In the genomic region with DNA sequence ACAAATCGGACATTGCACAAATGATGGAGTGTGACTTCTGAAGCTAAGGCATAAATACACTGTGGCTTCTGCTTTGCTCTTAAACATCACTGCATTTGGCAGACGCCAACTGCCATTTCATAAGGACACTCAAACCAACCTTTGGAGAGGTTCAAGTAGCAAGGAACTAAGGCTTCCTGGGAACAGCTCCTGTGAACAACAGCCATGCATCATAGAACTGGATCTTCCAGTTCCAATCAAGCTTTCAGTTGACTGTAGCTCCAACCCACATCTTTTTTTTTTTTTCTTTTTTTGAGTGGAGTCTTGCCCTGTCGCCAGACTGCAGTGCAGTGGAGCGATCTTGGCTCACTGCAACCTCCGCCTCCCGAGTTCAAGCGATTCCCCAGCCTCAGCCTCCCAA, we compare ENCODE assay signal across 23 cellular contexts. TPM values are rescaled to one million over a fixed set of nuclear protein-coding genes. Genes with fewer than 3 reads are reported as not detected.
DNase-seq lines count a peak whose midpoint lies in the region; ATAC-seq and TF ChIP-seq lines count a peak whose summit lies in the region.
"Had no signal": no experiment of that assay in that cellular context is flagged by ENCODE, and none has a peak within 500 bp of the region (broad histone marks: within the 10 kb centered on the region; RNA-seq: fewer than 3 reads in every experiment).

No MANE protein-coding gene starts in this region.

- H3K36me3 Mint-ChIP-seq in immature natural killer cell, result no peaks in the 10 kb centered on the region
- no peaks in the 10 kb centered on the region for H3K36me3 Mint-ChIP-seq in chondrocyte (ENCODE audit: low read depth)

- H3K27ac Mint-ChIP-seq in immature natural killer cell (no peak overlapping the region), chondrocyte (ENCODE audit: unreplicated experiment) (no peak overlapping the region)
- H3K27ac Mint-ChIP-seq: GM23338 had no signal

- H3K27me3 Mint-ChIP-seq in immature natural killer cell (ENCODE audit: low read depth in 3 of 3) (peaks cover 3 to 4% (median 3%) of the 10 kb centered on the region in 3 donors), chondrocyte (ENCODE audit: low read depth) (no peaks in the 10 kb centered on the region)

- H3K36me3 ChIP-seq in right atrium auricular region (no peaks in the 10 kb centered on the region), left lung (no peaks in the 10 kb centered on the region)
- H3K36me3 ChIP-seq: HAP-1, MG63 had no signal

- H3K4me3 ChIP-seq in right atrium auricular region, result no peak overlapping the region
- H3K4me3 ChIP-seq in left lung, result no peak overlapping the region
- H3K4me3 ChIP-seq: GM23338, HAP-1, K562, MG63, SK-N-MC had no signal

- ATAC-seq in left lung, result peak; percentile 76
- ATAC-seq: GM23338, HepG2, K562 had no signal

- H3K4me1 ChIP-seq in right atrium auricular region, result peaks cover 0 to 4% of the 10 kb centered on the region in 2 donors
- no peaks in the 10 kb centered on the region for H3K4me1 ChIP-seq in left lung
- H3K4me1 ChIP-seq: HAP-1 had no signal

- H3K27ac ChIP-seq in right atrium auricular region (no peak overlapping the region), left lung (peak overlapping the region in 1 of 2 donors; percentile 20)
- H3K27ac ChIP-seq: HL-60, RWPE1, SK-N-MC had no signal

- intact Hi-C loops in cardiac septum (cut with DNase I) (loop anchor here (10.0 kb wide), 2 partner anchors 77 to 273 kb away; no protein-coding TSS in a partner anchor), left lung (cut with DNase I) (no loop called here)

- DNase-seq in right atrium auricular region (ENCODE audit: low spot score) (peak; percentile 1), cardiac septum (ENCODE audit: low spot score) (no peak), NCI-H510A (lab: John Stamatoyannopoulos, UW) (peak; percentile 74), left lung (peak in 1 of 2 donors; percentile 36), NCI-H2196 (lab: John Stamatoyannopoulos, UW; ENCODE audit: unreplicated experiment) (no peak), immature natural killer cell (no peak), chondrocyte (ENCODE audit: low spot score) (no peak)
- DNase-seq in activated CD4-positive, CD25-positive, alpha-beta regulatory T cell (lab: John Stamatoyannopoulos, UW), result no peak
- DNase-seq: DND-41; MG63; NCI-H1694 treated with DMSO at 0.1 percent for 48 hours; NCI-H774; NK-92 treated with Interleukin-12 subunit alpha and Interleukin-12 subunit beta, amount 100 ng/mL, for 24 hours; SHP77 treated with DMSO at 0.1 percent for 48 hours had no signal

- H3K4me3 Mint-ChIP-seq in immature natural killer cell, result no peak overlapping the region
- H3K4me3 Mint-ChIP-seq in chondrocyte (ENCODE audit: unreplicated experiment), result no peak overlapping the region
- H3K4me3 Mint-ChIP-seq: GM23338 had no signal

- H3K9me3 Mint-ChIP-seq in immature natural killer cell, result peaks cover 0 to 3% (median 0%) of the 10 kb centered on the region in 6 donors
- H3K9me3 Mint-ChIP-seq in chondrocyte (ENCODE audit: low read depth), result no peaks in the 10 kb centered on the region
- H3K9me3 Mint-ChIP-seq: GM23338 had no signal

- no peak for TF ChIP-seq CTCF in right atrium auricular region (IDR thresholded peaks at IDR 0.05)
- no peak for TF ChIP-seq CTCF in left lung (IDR thresholded peaks at IDR 0.05)
- TF ChIP-seq CTCF in chondrocyte (IDR thresholded peaks at IDR 0.05), result no peak

- H3K9me3 ChIP-seq in right atrium auricular region, result no peaks in the 10 kb centered on the region
- H3K9me3 ChIP-seq in left lung, result no peaks in the 10 kb centered on the region
- H3K9me3 ChIP-seq: HAP-1, MG63 had no signal

- H3K4me1 Mint-ChIP-seq in immature natural killer cell (no peaks in the 10 kb centered on the region), chondrocyte (ENCODE audit: low read depth) (no peaks in the 10 kb centered on the region)
- H3K4me1 Mint-ChIP-seq: GM23338 had no signal

- no peaks in the 10 kb centered on the region for H3K27me3 ChIP-seq in right atrium auricular region
- peaks cover 5% of the 10 kb centered on the region in 2 donors for H3K27me3 ChIP-seq in left lung
- H3K27me3 ChIP-seq: MG63 had no signal

RNA-seq across cellular contexts. Expression of gene HUNK, which starts 10.7 kb away (rescaled TPM):
- 1 to 10 TPM in 1 of 2 donors, under 1 TPM in 1; 0.20 to 2.0 TPM for total RNA-seq in right atrium auricular region
- 0.73 TPM for total RNA-seq in cardiac septum
- total RNA-seq in left lung, result 1 to 10 TPM; 2.9 to 6.1 TPM
- polyA plus RNA-seq in immature natural killer cell, result not detected
- total RNA-seq in chondrocyte, result 0.92 to 1.7 TPM (median 1.6 TPM) in 3 replicates
- total RNA-seq: HT-29, K562, LHCN-M2 had no signal
- polyA plus RNA-seq: K562 had no signal

Comparison
In these comparisons a context has a peak if more than half of its experiments do, and no peak if none do; other contexts are left out.
1. DNase-seq: peak in right atrium auricular region (single experiment) and NCI-H510A (single experiment); none in cardiac septum (single experiment), NCI-H2196 (single experiment), activated CD4-positive, CD25-positive, alpha-beta regulatory T cell (0 of 4), immature natural killer cell (0 of 3) and chondrocyte (single experiment).